In the genomic region with DNA sequence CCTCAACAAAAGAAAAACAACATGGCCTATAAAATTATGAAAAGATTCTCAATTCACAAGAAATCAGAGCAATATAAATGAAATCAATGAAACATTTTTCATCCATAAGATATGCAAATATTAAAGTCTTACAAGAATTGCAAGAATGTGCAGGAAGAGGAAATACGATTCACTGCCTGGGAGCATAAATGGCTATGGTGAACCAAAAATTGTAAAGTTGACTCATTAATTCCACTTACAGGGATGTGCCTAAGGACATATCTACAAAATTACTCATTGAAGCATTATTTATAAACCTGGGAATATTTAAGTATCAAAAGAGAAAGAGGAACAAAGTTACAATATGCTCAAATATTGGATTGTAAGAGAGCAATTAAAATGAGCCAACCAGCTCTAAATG, we compare ENCODE assay signal across 1 cellular context.
A peak's percentile ranks its signal among the peaks of the same experiment; 100 is the strongest.
TF ChIP-seq lines count a peak whose summit lies in the region.

No MANE protein-coding gene starts in this region.

TF ChIP-seq in endothelial cell of umbilical vein, 7 proteins besides CTCF, POLR2A, EP300 and RAD21:
- TF ChIP-seq MYC (IDR thresholded peaks at IDR 0.05; ENCODE audit: low read depth, low read length): no peak
- peak; percentile 45 for TF ChIP-seq FOS (IDR thresholded peaks at IDR 0.05; ENCODE audit: borderline replicate concordance, insufficient read depth, low read length)
- TF ChIP-seq EZH2 (IDR thresholded peaks at IDR 0.05; ENCODE audit: borderline replicate concordance, low read depth, low read length, severe bottlenecking): no peak
- TF ChIP-seq GATA2 (IDR thresholded peaks at IDR 0.05; ENCODE audit: insufficient read depth, insufficient read length, low read depth, low read length): no peak
- peak; percentile 58 for TF ChIP-seq JUN (IDR thresholded peaks at IDR 0.05; ENCODE audit: borderline replicate concordance, insufficient read depth, insufficient read length, low read depth)
- no peak for TF ChIP-seq POLR2AphosphoS5 (IDR thresholded peaks at IDR 0.05; ENCODE audit: insufficient read depth, low read depth, low read length)
